In the genomic region with DNA sequence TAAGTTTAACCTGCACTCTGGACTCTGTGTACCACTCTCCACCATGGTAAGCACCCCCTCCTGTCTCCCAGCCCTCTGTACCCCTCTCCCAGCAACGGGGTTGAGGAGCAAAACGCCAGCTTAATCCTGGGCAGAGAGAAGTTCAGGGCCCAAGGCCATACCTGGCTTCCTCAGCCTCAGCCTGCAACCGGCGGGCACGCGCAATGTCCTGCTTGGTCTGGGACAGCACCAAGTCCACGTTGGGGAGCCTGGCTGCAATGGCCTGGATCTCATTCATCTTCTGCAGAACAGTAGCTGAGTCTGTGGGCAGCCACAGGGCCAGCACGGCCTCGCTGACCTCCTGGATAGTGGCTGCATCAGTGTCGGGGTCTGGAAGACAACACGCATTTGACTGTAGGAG, we compare ENCODE assay signal across 17 cellular contexts. TPM values are rescaled to one million over a fixed set of nuclear protein-coding genes. Genes with fewer than 3 reads are reported as not detected.
DNase-seq lines count a peak whose midpoint lies in the region; ATAC-seq and TF ChIP-seq lines count a peak whose summit lies in the region.
"Had no signal": no experiment of that assay in that cellular context is flagged by ENCODE, and none has a peak within 500 bp of the region (broad histone marks: within the 10 kb centered on the region; RNA-seq: fewer than 3 reads in every experiment).

No MANE protein-coding gene starts in this region.

- H3K9me3 ChIP-seq in left ventricle myocardium inferior (replicated peaks) (no peaks in the 10 kb centered on the region), osteoblast (ENCODE audit: low read depth, low read length) (no peaks in the 10 kb centered on the region)
- H3K9me3 ChIP-seq: MG63, Peyer's patch, SJSA1 had no signal

- intact Hi-C loops in left ventricle myocardium inferior (cut with micrococcal nuclease) (no loop called here), Right ventricle myocardium inferior (cut with DNase I) (no loop called here)

- H3K27ac ChIP-seq in left ventricle myocardium inferior (replicated peaks) (peak overlapping the region; percentile 72), epithelial cell of prostate (peak overlapping the region; percentile 100), osteoblast (ENCODE audit: low read depth, low read length) (no peak overlapping the region)
- H3K27ac ChIP-seq: SJSA1 had no signal

- H4K20me1 ChIP-seq in osteoblast (ENCODE audit: insufficient read depth, low read length): no peaks in the 10 kb centered on the region

- TF ChIP-seq CTCF in left ventricle myocardium inferior (IDR thresholded peaks at IDR 0.05; ENCODE audit: borderline replicate concordance) (no peak), osteoblast (IDR thresholded peaks at IDR 0.05; ENCODE audit: extremely low read depth, low read depth, low read length) (no peak)

- H3K4me3 ChIP-seq in left ventricle myocardium inferior: no peak overlapping the region
- H3K4me3 ChIP-seq in osteoblast (ENCODE audit: insufficient read depth, low read length): no peak overlapping the region
- H3K4me3 ChIP-seq: K562, MG63, Peyer's patch, SJSA1 had no signal

- H3K36me3 ChIP-seq in left ventricle myocardium inferior (no peaks in the 10 kb centered on the region), osteoblast (ENCODE audit: insufficient read depth, low read length) (no peaks in the 10 kb centered on the region)
- H3K36me3 ChIP-seq: MG63, SJSA1 had no signal

- H2AFZ ChIP-seq in osteoblast (ENCODE audit: low read length): no peak overlapping the region

- DNase-seq in left ventricle myocardium inferior (no peak), Right ventricle myocardium inferior (ENCODE audit: missing footprints) (no peak), epithelial cell of prostate (ENCODE audit: low read depth, low spot score) (no peak), osteoblast (ENCODE audit: insufficient read length, low spot score, missing footprints) (no peak), NK-92 (lab: John Stamatoyannopoulos, UW; ENCODE audit: unreplicated experiment) (no peak), NCI-H2029 treated with DMSO at 0.1 percent for 48 hours (lab: John Stamatoyannopoulos, UW) (no peak), medulla oblongata (ENCODE audit: extremely low spot score) (no peak)
- DNase-seq: NCI-H1048, NCI-H1417 treated with DMSO at 0.1 percent for 48 hours, NCI-H187 had no signal

- H3K4me1 ChIP-seq in left ventricle myocardium inferior: peaks cover 64% of the 10 kb centered on the region
- peaks cover 20% of the 10 kb centered on the region for H3K4me1 ChIP-seq in osteoblast (ENCODE audit: insufficient read depth, low read length)
- H3K4me1 ChIP-seq: SJSA1 had no signal

- H3K27me3 ChIP-seq in left ventricle myocardium inferior (ENCODE audit: low read depth) (no peaks in the 10 kb centered on the region), osteoblast (ENCODE audit: insufficient read depth, low read length) (no peaks in the 10 kb centered on the region)
- H3K27me3 ChIP-seq: MG63, Peyer's patch, SJSA1 had no signal

- H3K4me2 ChIP-seq in osteoblast (ENCODE audit: insufficient read depth, low read length): peak overlapping the region; percentile 20

- ATAC-seq in Right ventricle myocardium inferior: no peak
- no peak for ATAC-seq in HG02970 (IDR thresholded peaks at IDR 0.05; ENCODE audit: low FRiP score, unreplicated experiment)
- ATAC-seq: K562 had no signal

- H3K79me2 ChIP-seq in osteoblast (ENCODE audit: insufficient read depth, low read length): no peaks in the 10 kb centered on the region

RNA-seq across cellular contexts. Expression of a gene that starts 33.9 kb away (rescaled TPM):
- total RNA-seq in left ventricle myocardium inferior (6.5 TPM), Right ventricle myocardium inferior (5.9 TPM), osteoblast (5.4 and 9.7 TPM in 2 replicates)

RNA-seq across cellular contexts. Expression of a gene that starts 34.8 kb away (rescaled TPM):
- total RNA-seq in left ventricle myocardium inferior: not detected
- not detected for total RNA-seq in Right ventricle myocardium inferior
- under 0.01 and 0.72 TPM in 2 replicates for total RNA-seq in osteoblast
- total RNA-seq: A172, K562, LHCN-M2, Peyer's patch had no signal

RNA-seq across cellular contexts. Expression of a gene that starts 56.9 kb away (rescaled TPM):
- total RNA-seq in left ventricle myocardium inferior: 307 TPM
- total RNA-seq in Right ventricle myocardium inferior: 460 TPM
- total RNA-seq in osteoblast: 10.5 and 11.2 TPM in 2 replicates
- total RNA-seq: A172, SJSA1 had no signal

Comparison
In these comparisons a context has a peak if more than half of its experiments do, and no peak if none do; other contexts are left out.
1. RNA of a gene that starts 56.9 kb away (total RNA-seq): 460 TPM in Right ventricle myocardium inferior (single experiment) and 307 TPM in left ventricle myocardium inferior (single experiment); 10.5 to 11.2 TPM in osteoblast; every median in the first group is over 10 times any median in the second.